In the genomic region with DNA sequence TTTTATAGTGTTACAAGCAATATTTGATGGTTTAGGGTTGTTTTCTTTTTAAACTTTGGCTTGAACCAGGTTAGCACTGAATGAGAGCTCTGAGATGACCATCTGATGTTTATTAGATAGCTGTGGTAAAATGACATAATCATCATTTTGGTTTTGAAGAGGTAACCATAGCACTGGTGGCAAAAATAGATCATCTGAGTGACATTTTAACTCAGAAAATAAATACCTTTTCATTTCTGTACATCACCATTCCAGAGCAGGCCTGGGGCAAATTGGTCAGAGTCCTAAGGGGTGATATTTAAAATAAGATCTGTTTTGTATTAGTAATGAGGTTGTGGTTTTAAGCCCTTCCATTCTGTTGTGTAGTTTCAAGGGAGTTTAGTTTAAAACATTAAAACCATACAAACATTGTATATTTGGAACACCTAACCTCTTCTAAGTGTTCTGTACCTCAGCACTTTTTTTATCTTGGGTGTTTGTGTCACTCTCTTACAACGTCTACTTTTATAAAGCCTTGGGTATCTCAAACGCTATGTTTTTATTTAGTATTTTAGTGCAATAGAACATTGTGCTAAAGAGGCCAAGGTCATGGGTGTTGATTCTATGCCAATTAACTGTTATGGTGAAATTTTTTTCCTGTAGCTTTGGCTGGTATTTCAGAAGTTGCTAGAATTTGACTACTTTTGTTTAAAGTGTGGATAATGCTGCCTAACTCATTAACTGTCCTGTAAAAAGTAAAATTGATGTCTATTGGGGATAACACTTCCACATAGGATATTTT, we compare ENCODE assay signal across 15 cellular contexts.
DNase-seq lines count a peak whose midpoint lies in the region; ATAC-seq, FAIRE-seq and TF ChIP-seq lines count a peak whose summit lies in the region.
"Had no signal": no experiment of that assay in that cellular context is flagged by ENCODE, and none has a peak within 500 bp of the region (broad histone marks: within the 10 kb centered on the region; RNA-seq: fewer than 3 reads in every experiment).

No MANE protein-coding gene starts in this region.

- no peaks in the 10 kb centered on the region for H3K9me3 Mint-ChIP-seq in T-helper 1 cell treated with Interleukin-12 subunit alpha and Interleukin-12 subunit beta and Interleukin-4 antibody, amounts not matched to agents 30 μg/mL and 1 μg/mL, for 36 hours
- H3K9me3 Mint-ChIP-seq: activated naive CD4-positive, alpha-beta T cell treated with anti-CD3 and anti-CD28 coated beads for 36 hours had no signal

- POLR2A ChIA-PET in endothelial cell of umbilical vein (lab: Charles Lee) = no interaction called here

- no peaks in the 10 kb centered on the region for H3K27me3 ChIP-seq in endothelial cell of umbilical vein (ENCODE audit: control insufficient read depth in 2 of 2, insufficient read depth in 2 of 2, low read length in 2 of 2)
- no peaks in the 10 kb centered on the region for H3K27me3 ChIP-seq in tibial artery
- H3K27me3 ChIP-seq: suprapubic skin had no signal

- no peak overlapping the region for H2AFZ ChIP-seq in endothelial cell of umbilical vein (ENCODE audit: low read depth, low read length)

- H3K27ac Mint-ChIP-seq in T-helper 1 cell treated with Interleukin-12 subunit alpha and Interleukin-12 subunit beta and Interleukin-4 antibody, amounts not matched to agents 30 μg/mL and 1 μg/mL, for 36 hours = peak overlapping the region; percentile 22
- H3K27ac Mint-ChIP-seq: activated naive CD4-positive, alpha-beta T cell treated with anti-CD3 and anti-CD28 coated beads for 36 hours had no signal

- ATAC-seq in HG03354 (IDR thresholded peaks at IDR 0.05; ENCODE audit: poor library complexity, severe bottlenecking, unreplicated experiment) (peak; percentile 36), GM21526 (IDR thresholded peaks at IDR 0.05; ENCODE audit: low FRiP score, unreplicated experiment) (no peak)
- ATAC-seq: naive thymus-derived CD4-positive, alpha-beta T cell had no signal

- DNase-seq in T-helper 1 cell (no peak), endothelial cell of umbilical vein (ENCODE audit: low read depth, low spot score) (peak; percentile 53), renal cortical epithelial cell (ENCODE audit: low read depth) (peak; percentile 38), NCI-H128 (lab: John Stamatoyannopoulos, UW; ENCODE audit: unreplicated experiment) (no peak), tibial artery (no peak)
- DNase-seq: activated naive CD4-positive, alpha-beta T cell treated with anti-CD3 and anti-CD28 coated beads for 36 hours; COR-L47; cortex of kidney; naive thymus-derived CD4-positive, alpha-beta T cell; NCI-H1417 had no signal

- H3K4me1 ChIP-seq in endothelial cell of umbilical vein (ENCODE audit: control insufficient read depth, extremely low read depth, insufficient read depth, low read length) (peaks cover 33% of the 10 kb centered on the region), tibial artery (peaks cover 0 to 56% (median 25%) of the 10 kb centered on the region in 4 donors)

- peaks cover 39% of the 10 kb centered on the region for H3K4me1 Mint-ChIP-seq in T-helper 1 cell treated with Interleukin-12 subunit alpha and Interleukin-12 subunit beta and Interleukin-4 antibody, amounts not matched to agents 30 μg/mL and 1 μg/mL, for 36 hours (ENCODE audit: low read depth)

- H4K20me1 ChIP-seq in endothelial cell of umbilical vein (replicated peaks; ENCODE audit: control insufficient read depth, extremely low read depth, insufficient read depth, low read length) = peaks cover 6% of the 10 kb centered on the region

- H3K36me3 ChIP-seq in endothelial cell of umbilical vein (ENCODE audit: control insufficient read depth in 2 of 2, extremely low read depth in 1 of 2, insufficient read depth in 2 of 2, low read length in 2 of 2) = no peaks in the 10 kb centered on the region
- H3K36me3 ChIP-seq in tibial artery = no peaks in the 10 kb centered on the region
- H3K36me3 ChIP-seq: suprapubic skin had no signal

- intact Hi-C loops in endothelial cell of umbilical vein (cut with micrococcal nuclease) = no loop called here
- intact Hi-C loops in tibial artery (cut with DNase I; ENCODE audit: low total_unique reads) = no loop called here

- FAIRE-seq in endothelial cell of umbilical vein (lab: Jason Lieb, UNC) = peak; percentile 8

- H3K27ac ChIP-seq in endothelial cell of umbilical vein (ENCODE audit: insufficient read depth, low read depth, low read length) (no peak overlapping the region), tibial artery (peak overlapping the region in 1 of 2 donors; percentile 0)
- H3K27ac ChIP-seq: 22Rv1, suprapubic skin had no signal

- TF ChIP-seq CTCF in endothelial cell of umbilical vein (IDR thresholded peaks at IDR 0.05; ENCODE audit: extremely low read depth in 1 of 2, insufficient read depth in 1 of 2, low read depth in 1 of 2, low read length in 2 of 2) = no peak
- no peak for TF ChIP-seq CTCF in tibial artery (IDR thresholded peaks at IDR 0.05)

- H3K9ac ChIP-seq in endothelial cell of umbilical vein (replicated peaks; ENCODE audit: extremely low read depth, insufficient read depth, low read length) = no peak overlapping the region

- H3K9me3 ChIP-seq in endothelial cell of umbilical vein (replicated peaks; ENCODE audit: control insufficient read depth, insufficient read depth, low read length) (no peaks in the 10 kb centered on the region), tibial artery (no peaks in the 10 kb centered on the region)
- H3K9me3 ChIP-seq: suprapubic skin had no signal

- H3K4me3 ChIP-seq in endothelial cell of umbilical vein (replicated peaks in 1 of 3; ENCODE audit: insufficient read depth in 1 of 3, low read depth in 1 of 3, low read length in 3 of 3) (no peak overlapping the region), tibial artery (no peak overlapping the region)
- H3K4me3 ChIP-seq: suprapubic skin had no signal

- dilution Hi-C loops in endothelial cell of umbilical vein (cut with MboI; ENCODE audit: extremely low pct_ligation_motif_present, low sequenced_read_pairs) = no loop called here

- no peak for TF ChIP-seq POLR2A in endothelial cell of umbilical vein (IDR thresholded peaks at IDR 0.05; ENCODE audit: low read depth, low read length)

- CTCF ChIA-PET in endothelial cell of umbilical vein (lab: Charles Lee) = interaction anchor here (0.7 to 1.3 kb wide), 4 partner anchors 9 to 15 kb away, joined by 3 to 5 read pairs (median 3); no protein-coding TSS in a partner anchor

- H3K27me3 Mint-ChIP-seq in T-helper 1 cell treated with Interleukin-12 subunit alpha and Interleukin-12 subunit beta and Interleukin-4 antibody, amounts not matched to agents 30 μg/mL and 1 μg/mL, for 36 hours (ENCODE audit: low read depth) = no peaks in the 10 kb centered on the region
- H3K27me3 Mint-ChIP-seq: naive thymus-derived CD4-positive, alpha-beta T cell had no signal

- H3K4me3 Mint-ChIP-seq in T-helper 1 cell treated with Interleukin-12 subunit alpha and Interleukin-12 subunit beta and Interleukin-4 antibody, amounts not matched to agents 30 μg/mL and 1 μg/mL, for 36 hours = no peak overlapping the region
- H3K4me3 Mint-ChIP-seq: naive thymus-derived CD4-positive, alpha-beta T cell had no signal

- BruUV-seq in endothelial cell of umbilical vein (replicated peaks; lab: Mats Ljungman, UMichigan) = no TSS peak

- peaks cover 13% of the 10 kb centered on the region for H3K36me3 Mint-ChIP-seq in T-helper 1 cell treated with Interleukin-12 subunit alpha and Interleukin-12 subunit beta and Interleukin-4 antibody, amounts not matched to agents 30 μg/mL and 1 μg/mL, for 36 hours (ENCODE audit: low read depth)

- H3K79me2 ChIP-seq in endothelial cell of umbilical vein (ENCODE audit: control insufficient read depth, insufficient read depth, low read length) = peaks cover 79% of the 10 kb centered on the region

- H3K9me1 ChIP-seq in endothelial cell of umbilical vein (replicated peaks; ENCODE audit: control insufficient read depth, extremely low read depth, insufficient read depth, low read length) = no peaks in the 10 kb centered on the region

- H3K4me2 ChIP-seq in endothelial cell of umbilical vein (ENCODE audit: insufficient read depth, low read length) = no peak overlapping the region

TF ChIP-seq in endothelial cell of umbilical vein, 7 proteins besides CTCF, POLR2A, EP300 and RAD21:
- TF ChIP-seq FOS (IDR thresholded peaks at IDR 0.05; ENCODE audit: borderline replicate concordance, insufficient read depth, low read length) (no peak), JUN (IDR thresholded peaks at IDR 0.05; ENCODE audit: borderline replicate concordance, insufficient read depth, insufficient read length, low read depth) (no peak), GATA2 (IDR thresholded peaks at IDR 0.05; ENCODE audit: insufficient read depth, insufficient read length, low read depth, low read length) (no peak), EZH2 (IDR thresholded peaks at IDR 0.05; ENCODE audit: borderline replicate concordance, low read depth, low read length, severe bottlenecking) (no peak), POLR2AphosphoS5 (IDR thresholded peaks at IDR 0.05; ENCODE audit: insufficient read depth, low read depth, low read length) (no peak), MYC (IDR thresholded peaks at IDR 0.05; ENCODE audit: low read depth, low read length) (no peak)
- TF ChIP-seq, protein P1, sequence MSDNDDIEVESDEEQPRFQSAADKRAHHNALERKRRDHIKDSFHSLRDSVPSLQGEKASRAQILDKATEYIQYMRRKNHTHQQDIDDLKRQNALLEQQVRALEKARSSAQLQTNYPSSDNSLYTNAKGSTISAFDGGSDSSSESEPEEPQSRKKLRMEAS (IDR thresholded peaks at IDR 0.05; ENCODE audit: insufficient read depth, insufficient read length) = no peak
TF ChIP-seq in endothelial cell of umbilical vein: peak in this region for 0.

Comparison
In these comparisons a context has a peak if more than half of its experiments do, and no peak if none do; other contexts are left out.
1. DNase-seq: peak in endothelial cell of umbilical vein (single experiment) and renal cortical epithelial cell (single experiment); none in T-helper 1 cell (0 of 5), NCI-H128 (single experiment) and tibial artery (0 of 2).